ENCODE assay signal across 8 cellular contexts in genomic region chr1:155309423-155310021, GRCh38. TPM values are rescaled to one million over a fixed set of nuclear protein-coding genes. Genes with fewer than 3 reads are reported as not detected.
A peak's percentile ranks its signal among the peaks of the same experiment; 100 is the strongest.
DNase-seq lines count a peak whose midpoint lies in the region; ATAC-seq lines count a peak whose summit lies in the region.

No MANE protein-coding gene starts in this region.

- POLR2A ChIA-PET in activated CD4-positive, alpha-beta memory T cell treated with anti-CD3 and anti-CD28 coated beads for 36 hours (lab: Charles Lee) = no interaction called here

- peaks cover 37% of the 10 kb centered on the region for H3K36me3 Mint-ChIP-seq in activated CD4-positive, alpha-beta memory T cell treated with anti-CD3 and anti-CD28 coated beads for 36 hours

- CTCF ChIA-PET in activated CD4-positive, alpha-beta memory T cell treated with anti-CD3 and anti-CD28 coated beads for 36 hours (lab: Charles Lee) = no interaction called here

- H3K4me1 Mint-ChIP-seq in activated CD4-positive, alpha-beta memory T cell treated with anti-CD3 and anti-CD28 coated beads for 36 hours (ENCODE audit: low read depth) = peaks cover 29% of the 10 kb centered on the region

- no peaks in the 10 kb centered on the region for H3K27me3 Mint-ChIP-seq in activated CD4-positive, alpha-beta memory T cell treated with anti-CD3 and anti-CD28 coated beads for 36 hours

- peak overlapping the region; percentile 99 for H3K27ac Mint-ChIP-seq in activated CD4-positive, alpha-beta memory T cell treated with anti-CD3 and anti-CD28 coated beads for 36 hours

- no peaks in the 10 kb centered on the region for H3K9me3 Mint-ChIP-seq in activated CD4-positive, alpha-beta memory T cell treated with anti-CD3 and anti-CD28 coated beads for 36 hours

- H3K4me3 Mint-ChIP-seq in activated CD4-positive, alpha-beta memory T cell treated with anti-CD3 and anti-CD28 coated beads for 36 hours = peak overlapping the region; percentile 97

- intact Hi-C loops in Right ventricle myocardium superior (cut with DNase I) (no loop called here), cardiac septum (cut with DNase I) (loop anchor here (1.0 to 2.0 kb wide), 3 partner anchors 14 to 55 kb away; partner anchors contain the start of genes ENTREP3 and HCN3), left cardiac atrium (cut with DNase I) (loop anchor here in 1 of 2 donors (2.0 kb wide), 1 partner anchor 37 kb away; the partner anchor contains the start of gene CLK2), sciatic nerve (cut with DNase I) (no loop called here)
- intact Hi-C loops in activated CD4-positive, alpha-beta memory T cell treated with anti-CD3 and anti-CD28 coated beads for 36 hours (cut with micrococcal nuclease) = no loop called here

- ATAC-seq in Right ventricle myocardium superior (ENCODE audit: poor library complexity) = no peak
- ATAC-seq in left cardiac atrium = peak in 1 of 2 donors; percentile 11
- ATAC-seq in sciatic nerve = peak; percentile 0
- ATAC-seq in HG03139 (IDR thresholded peaks at IDR 0.05; ENCODE audit: unreplicated experiment) = no peak
- ATAC-seq in GM19452 (IDR thresholded peaks at IDR 0.05; ENCODE audit: unreplicated experiment) = no peak

- DNase-seq in Right ventricle myocardium superior (peak; percentile 65), cardiac septum (ENCODE audit: low spot score) (no peak), left cardiac atrium (peak; percentile 59), sciatic nerve (ENCODE audit: low spot score) (peak; percentile 75), dedifferentiated amniotic fluid mesenchymal stem cell (ENCODE audit: extremely low spot score) (no peak)
- no peak for DNase-seq in activated CD4-positive, alpha-beta memory T cell treated with anti-CD3 and anti-CD28 coated beads for 36 hours

RNA-seq across cellular contexts. Expression of gene FDPS, which starts 0.9 kb away (rescaled TPM):
- total RNA-seq in Right ventricle myocardium superior = 71.2 TPM
- 83.1 TPM for total RNA-seq in cardiac septum
- total RNA-seq in activated CD4-positive, alpha-beta memory T cell treated with anti-CD3 and anti-CD28 coated beads for 36 hours = 100 to 1,000 TPM; 378 to 395 TPM
- 100 to 1,000 TPM in 1 of 2 donors, 10 to 100 TPM in 1; 92.9 to 128 TPM for total RNA-seq in left cardiac atrium
- total RNA-seq in sciatic nerve = 160 TPM

RNA-seq across cellular contexts. Expression of gene PKLR, which starts 8.3 kb away (rescaled TPM):
- not detected for total RNA-seq in Right ventricle myocardium superior
- total RNA-seq in cardiac septum = not detected
- total RNA-seq in activated CD4-positive, alpha-beta memory T cell treated with anti-CD3 and anti-CD28 coated beads for 36 hours = not detected
- not detected for total RNA-seq in left cardiac atrium
- not detected for total RNA-seq in sciatic nerve

RNA-seq across cellular contexts. Expression of gene RUSC1, which starts 11.2 kb away (rescaled TPM):
- 19.9 TPM for total RNA-seq in Right ventricle myocardium superior
- 18.1 TPM for total RNA-seq in cardiac septum
- 10 to 100 TPM; 23.2 to 25.4 TPM for total RNA-seq in activated CD4-positive, alpha-beta memory T cell treated with anti-CD3 and anti-CD28 coated beads for 36 hours
- 10 to 100 TPM; 18.7 to 25.3 TPM for total RNA-seq in left cardiac atrium
- total RNA-seq in sciatic nerve = 43.3 TPM

RNA-seq across cellular contexts. Expression of gene HCN3, which starts 32.3 kb away (rescaled TPM):
- total RNA-seq in Right ventricle myocardium superior (1.4 TPM), cardiac septum (2.2 TPM), left cardiac atrium (1 to 10 TPM in 1 of 2 donors, under 1 TPM in 1; 0.76 to 1.6 TPM), sciatic nerve (8.0 TPM)
- total RNA-seq in activated CD4-positive, alpha-beta memory T cell treated with anti-CD3 and anti-CD28 coated beads for 36 hours = 1 to 10 TPM; 1.9 to 2.4 TPM

RNA-seq across cellular contexts. Expression of gene CLK2, which starts 36.2 kb away (rescaled TPM):
- 18.5 TPM for total RNA-seq in Right ventricle myocardium superior
- total RNA-seq in cardiac septum = 24.7 TPM
- 10 to 100 TPM; 62.0 to 68.1 TPM for total RNA-seq in activated CD4-positive, alpha-beta memory T cell treated with anti-CD3 and anti-CD28 coated beads for 36 hours
- 10 to 100 TPM; 19.7 to 23.8 TPM for total RNA-seq in left cardiac atrium
- total RNA-seq in sciatic nerve = 57.8 TPM

Comparison
In these comparisons a context has a peak if more than half of its experiments do, and no peak if none do; other contexts are left out.
1. DNase-seq: peak in Right ventricle myocardium superior (single experiment), left cardiac atrium (single experiment) and sciatic nerve (single experiment); none in cardiac septum (single experiment), activated CD4-positive, alpha-beta memory T cell treated with anti-CD3 and anti-CD28 coated beads for 36 hours (single experiment) and dedifferentiated amniotic fluid mesenchymal stem cell (single experiment).